Comparison of ENCODE assay signal across 12 cellular contexts in the genomic region with DNA sequence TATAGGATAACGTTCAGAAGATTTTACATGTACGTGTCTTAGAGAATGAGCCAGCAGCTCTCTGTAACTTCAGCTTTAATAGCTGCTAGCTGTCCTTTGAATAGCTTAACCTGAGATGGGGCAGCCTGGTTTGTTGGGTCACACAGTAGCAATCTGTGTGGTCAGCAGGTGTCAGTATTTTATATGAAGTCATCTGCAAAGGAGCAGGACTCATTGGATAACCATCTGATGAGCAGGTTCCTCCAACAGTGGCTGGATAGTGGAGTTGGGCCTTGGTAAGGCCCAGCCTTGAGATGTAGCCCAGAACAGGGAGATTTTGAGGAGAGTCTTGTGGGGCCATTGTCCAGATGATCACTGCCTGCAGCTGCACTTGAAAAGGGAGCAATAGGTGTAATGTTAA. TPM values are rescaled to one million over a fixed set of nuclear protein-coding genes. Genes with fewer than 3 reads are reported as not detected.
DNase-seq lines count a peak whose midpoint lies in the region; ATAC-seq and TF ChIP-seq lines count a peak whose summit lies in the region.
"Had no signal": no experiment of that assay in that cellular context is flagged by ENCODE, and none has a peak within 500 bp of the region (broad histone marks: within the 10 kb centered on the region; RNA-seq: fewer than 3 reads in every experiment).

No MANE protein-coding gene starts in this region.

- H3K4me3 ChIP-seq in GM12865 (ENCODE audit: low read depth, low read length) = no peak overlapping the region
- H3K4me3 ChIP-seq: spleen had no signal

- no peaks in the 10 kb centered on the region for H3K36me3 Mint-ChIP-seq in activated T-cell treated with anti-CD3 and anti-CD28 coated beads, Interleukin-2, amount 50 U/mL, for 72 hours (ENCODE audit: insufficient read depth in 2 of 2)

- no peak overlapping the region for H3K4me3 Mint-ChIP-seq in activated T-cell treated with anti-CD3 and anti-CD28 coated beads, Interleukin-2, amount 50 U/mL, for 72 hours
- H3K4me3 Mint-ChIP-seq: activated CD4-positive, alpha-beta T cell treated with anti-CD3 and anti-CD28 coated beads, Interleukin-2, amount 10 ng/mL, durations not matched to agents 24 days and 14 days had no signal

- no peak overlapping the region for H3K27ac Mint-ChIP-seq in activated T-cell treated with anti-CD3 and anti-CD28 coated beads, Interleukin-2, amount 50 U/mL, for 72 hours
- H3K27ac Mint-ChIP-seq: activated CD4-positive, alpha-beta T cell treated with anti-CD3 and anti-CD28 coated beads, Interleukin-2, amount 10 ng/mL, durations not matched to agents 24 days and 14 days had no signal

- peaks cover 12% of the 10 kb centered on the region for H3K27me3 Mint-ChIP-seq in activated T-cell treated with anti-CD3 and anti-CD28 coated beads, Interleukin-2, amount 50 U/mL, for 72 hours (ENCODE audit: low read depth)

- DNase-seq in GM12865 (ENCODE audit: low read depth) = peak; percentile 14
- peak; percentile 16 for DNase-seq in RKO (ENCODE audit: low spot score)
- DNase-seq in left kidney (ENCODE audit: low read depth, low spot score) = peak; percentile 47
- no peak for DNase-seq in DMS79 treated with DMSO at 0.1 percent for 48 hours (lab: John Stamatoyannopoulos, UW)
- no peak for DNase-seq in NCI-H2171 (lab: John Stamatoyannopoulos, UW)
- no peak for DNase-seq in activated T-cell treated with anti-CD3 and anti-CD28 coated beads, Interleukin-2, amount 50 U/mL, for 72 hours
- DNase-seq: activated CD4-positive, alpha-beta T cell treated with anti-CD3 and anti-CD28 coated beads, Interleukin-2, amount 10 ng/mL, durations not matched to agents 24 days and 14 days; NCI-H526 treated with DMSO at 0.1 percent for 48 hours; spleen had no signal

- ATAC-seq in activated T-cell treated with anti-CD3 and anti-CD28 coated beads, Interleukin-2, amount 50 U/mL, for 72 hours (replicated peaks in 1 of 2) = no peak

- no peaks in the 10 kb centered on the region for H3K9me3 Mint-ChIP-seq in activated T-cell treated with anti-CD3 and anti-CD28 coated beads, Interleukin-2, amount 50 U/mL, for 72 hours
- H3K9me3 Mint-ChIP-seq: activated CD4-positive, alpha-beta T cell treated with anti-CD3 and anti-CD28 coated beads, Interleukin-2, amount 10 ng/mL, durations not matched to agents 24 days and 14 days had no signal

- H3K4me1 Mint-ChIP-seq in activated T-cell treated with anti-CD3 and anti-CD28 coated beads, Interleukin-2, amount 50 U/mL, for 72 hours (ENCODE audit: low read depth) = peaks cover 5% of the 10 kb centered on the region

- TF ChIP-seq CTCF in GM12865 (IDR thresholded peaks at IDR 0.05; ENCODE audit: insufficient read depth, low read depth, low read length, missing control alignments) = no peak

RNA-seq across cellular contexts. Expression of a gene that starts 6.4 kb away (rescaled TPM):
- total RNA-seq in activated T-cell treated with anti-CD3 and anti-CD28 coated beads, Interleukin-2, amount 50 U/mL, for 72 hours = 1 to 10 TPM in 1 of 2 donors, under 1 TPM in 1; 0.81 to 1.0 TPM
- total RNA-seq: bronchial epithelial cell, Daoy had no signal

RNA-seq across cellular contexts. Expression of a gene that starts 22.3 kb away (rescaled TPM):
- 10 to 100 TPM in 1 of 2 donors, 1 to 10 TPM in 1; 8.1 to 13.3 TPM for total RNA-seq in activated T-cell treated with anti-CD3 and anti-CD28 coated beads, Interleukin-2, amount 50 U/mL, for 72 hours

RNA-seq across cellular contexts. Expression of a gene that starts 30.9 kb away (rescaled TPM):
- 10 to 100 TPM; 37.2 to 60.6 TPM for total RNA-seq in activated T-cell treated with anti-CD3 and anti-CD28 coated beads, Interleukin-2, amount 50 U/mL, for 72 hours
- total RNA-seq: temporal lobe had no signal

RNA-seq across cellular contexts. Expression of a gene that starts 45.2 kb away (rescaled TPM):
- not detected for total RNA-seq in activated T-cell treated with anti-CD3 and anti-CD28 coated beads, Interleukin-2, amount 50 U/mL, for 72 hours
- total RNA-seq: activated CD4-positive, alpha-beta T cell treated with anti-CD3 and anti-CD28 coated beads, Interleukin-2, amount 10 ng/mL, durations not matched to agents 24 days and 14 days; bronchial epithelial cell; Daoy; temporal lobe had no signal

RNA-seq across cellular contexts. Expression of a gene that starts 50.6 kb away (rescaled TPM):
- total RNA-seq in activated T-cell treated with anti-CD3 and anti-CD28 coated beads, Interleukin-2, amount 50 U/mL, for 72 hours = 10 to 100 TPM; 40.2 to 41.9 TPM

Comparison
In these comparisons a context has a peak if more than half of its experiments do, and no peak if none do; other contexts are left out.
1. DNase-seq: peak in GM12865 (single experiment), RKO (single experiment) and left kidney (single experiment); none in DMS79 treated with DMSO at 0.1 percent for 48 hours (single experiment), NCI-H2171 (single experiment) and activated T-cell treated with anti-CD3 and anti-CD28 coated beads, Interleukin-2, amount 50 U/mL, for 72 hours (0 of 2).